ENCODE assay signal across 7 cellular contexts in the genomic region with DNA sequence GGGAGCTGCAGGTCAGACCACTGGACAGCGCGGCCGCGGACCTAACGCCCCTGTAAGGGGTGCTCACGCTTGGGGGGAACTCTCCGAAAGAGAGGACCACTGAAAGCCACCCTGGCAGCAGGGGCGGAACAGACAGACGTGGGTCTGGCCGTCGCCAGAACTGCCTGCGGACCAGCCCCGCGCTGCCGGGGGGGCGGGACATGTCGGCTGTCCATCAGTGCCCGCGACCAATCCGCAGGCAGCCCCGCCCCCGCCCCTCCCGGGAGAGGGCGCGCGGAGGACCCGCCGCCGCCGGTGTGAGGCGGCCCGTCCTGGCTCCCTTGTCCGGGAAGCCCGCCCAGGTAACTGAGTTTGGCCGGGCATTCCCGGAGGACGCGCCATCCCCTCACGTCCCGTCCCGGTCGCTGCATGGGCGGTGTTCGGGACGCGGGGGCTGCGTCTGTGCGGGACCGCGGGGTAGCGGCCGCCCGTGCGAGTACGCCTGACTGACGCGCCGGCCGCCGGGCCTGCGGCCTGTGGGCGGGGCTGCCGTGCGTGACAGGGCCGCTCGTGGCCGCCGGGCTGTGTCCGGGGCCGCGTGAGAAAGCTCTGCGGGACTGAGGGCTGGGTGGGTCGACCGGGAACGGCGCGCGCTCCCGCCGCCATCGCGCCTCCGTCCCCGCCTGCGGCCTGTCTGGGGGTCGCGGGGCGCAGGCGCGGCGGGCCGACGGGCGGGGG. TPM values are rescaled to one million over a fixed set of nuclear protein-coding genes. Genes with fewer than 3 reads are reported as not detected.
DNase-seq lines count a peak whose midpoint lies in the region; ATAC-seq and TF ChIP-seq lines count a peak whose summit lies in the region.

No MANE protein-coding gene starts in this region.

- DNase-seq in NCI-H1694 (lab: John Stamatoyannopoulos, UW) (peak; percentile 50), UCSD-AML1 (lab: John Stamatoyannopoulos, UW; ENCODE audit: unreplicated experiment) (peak; percentile 82), brain pericyte (ENCODE audit: low read depth, low spot score) (peak; percentile 56)

- peak overlapping the region; percentile 96 for H3K9ac ChIP-seq in skeletal muscle satellite cell (ENCODE audit: low read depth, low read length)

- H3K4me2 ChIP-seq in skeletal muscle satellite cell (ENCODE audit: low read length) = peak overlapping the region; percentile 95

- peaks cover 11% of the 10 kb centered on the region for H3K36me3 ChIP-seq in skeletal muscle satellite cell (ENCODE audit: insufficient read depth, low read length)

- H3K4me1 ChIP-seq in skeletal muscle satellite cell (ENCODE audit: control insufficient read depth, insufficient read depth, low read length) = peaks cover 42% of the 10 kb centered on the region

- no peaks in the 10 kb centered on the region for H3K27me3 ChIP-seq in skeletal muscle satellite cell (ENCODE audit: control insufficient read depth, insufficient read depth, low read length)

- TF ChIP-seq POLR2A in GM18505 (IDR thresholded peaks at IDR 0.05; ENCODE audit: borderline replicate concordance, extremely low read depth, insufficient read depth, insufficient read length) = peak; percentile 60

- H3K4me3 ChIP-seq in iPS-18c (ENCODE audit: insufficient read depth, low read depth, low read length) (peak overlapping the region; percentile 96), skeletal muscle satellite cell (ENCODE audit: low read length) (peak overlapping the region; percentile 94)

- ATAC-seq in GM18505 (IDR thresholded peaks at IDR 0.05; ENCODE audit: unreplicated experiment) (peak; percentile 57), HG02870 (IDR thresholded peaks at IDR 0.05; ENCODE audit: unreplicated experiment) (peak; percentile 48)

- no peaks in the 10 kb centered on the region for H3K9me3 ChIP-seq in iPS-18c (ENCODE audit: control insufficient read depth, insufficient read depth, low read length)
- no peaks in the 10 kb centered on the region for H3K9me3 ChIP-seq in skeletal muscle satellite cell (replicated peaks; ENCODE audit: low read length)

RNA-seq across cellular contexts. Expression of gene PLCG1, which starts 0.5 kb away (rescaled TPM):
- 31.2 and 43.9 TPM in 2 replicates for total RNA-seq in skeletal muscle satellite cell (2012; rRNA removed)

Comparison
In these comparisons a context has a peak if more than half of its experiments do, and no peak if none do; other contexts are left out.
1. Peak in every context shown above with its lines: DNase-seq, ATAC-seq and H3K4me3 ChIP-seq.